12 cellular contexts compared by ENCODE assay signal in the genomic region with DNA sequence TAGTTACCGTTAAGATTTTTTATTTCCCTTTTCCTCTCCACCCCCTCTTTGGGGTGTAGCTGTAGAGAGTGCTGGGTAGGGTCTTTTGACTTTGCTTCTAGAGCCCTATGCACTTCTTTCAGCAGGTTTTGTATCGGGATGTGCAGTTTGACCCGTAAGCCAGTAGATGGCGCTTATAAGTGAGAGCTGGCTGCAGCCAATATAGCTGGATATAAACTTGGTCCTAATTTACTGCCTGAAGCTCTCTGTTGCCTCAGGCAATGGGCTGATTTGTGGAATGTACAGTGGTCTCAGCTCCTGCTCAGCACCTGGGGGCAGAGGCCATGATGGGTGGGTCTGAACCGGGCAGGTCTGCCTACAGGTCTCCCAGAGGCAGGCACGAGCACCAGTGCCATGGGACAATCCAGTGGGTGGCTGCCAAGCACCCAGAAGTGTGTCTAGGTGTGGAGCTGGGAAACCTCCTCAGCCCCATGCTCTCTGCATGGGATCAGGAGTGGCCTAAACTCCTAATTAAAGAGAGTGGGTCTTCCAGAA.
A peak's percentile ranks its signal among the peaks of the same experiment; 100 is the strongest.
DNase-seq lines count a peak whose midpoint lies in the region; TF ChIP-seq lines count a peak whose summit lies in the region.
"Had no signal": no experiment of that assay in that cellular context is flagged by ENCODE, and none has a peak within 500 bp of the region (broad histone marks: within the 10 kb centered on the region; RNA-seq: fewer than 3 reads in every experiment).

No MANE protein-coding gene starts in this region.

- no peak overlapping the region for H3K4me3 ChIP-seq in MM.1S (ENCODE audit: low read length)
- no peak overlapping the region for H3K4me3 ChIP-seq in brain microvascular endothelial cell (ENCODE audit: low read depth, low read length)
- H3K4me3 ChIP-seq in smooth muscle cell, result no peak overlapping the region
- H3K4me3 ChIP-seq: pancreas had no signal

- no peaks in the 10 kb centered on the region for H3K9me2 ChIP-seq in MM.1S (replicated peaks; ENCODE audit: insufficient read depth, low read length)

- TF ChIP-seq CTCF in MM.1S (IDR thresholded peaks at IDR 0.05; ENCODE audit: low read length), result peak; percentile 67
- peak; percentile 44 for TF ChIP-seq CTCF in brain microvascular endothelial cell (IDR thresholded peaks at IDR 0.05; ENCODE audit: low read depth, low read length, missing control alignments)
- peak; percentile 29 for TF ChIP-seq CTCF in smooth muscle cell (IDR thresholded peaks at IDR 0.05; ENCODE audit: borderline replicate concordance, insufficient read depth, poor library complexity, severe bottlenecking)

- H3K36me3 ChIP-seq in MM.1S (replicated peaks; ENCODE audit: insufficient read depth, low read length) (no peaks in the 10 kb centered on the region), brain microvascular endothelial cell (replicated peaks) (no peaks in the 10 kb centered on the region), smooth muscle cell (ENCODE audit: low read depth) (no peaks in the 10 kb centered on the region)
- H3K36me3 ChIP-seq: pancreas had no signal

- peak; percentile 31 for DNase-seq in NCI-H82 (lab: John Stamatoyannopoulos, UW)
- DNase-seq in NCI-H82 treated with DMSO at 0.1 percent for 48 hours (lab: John Stamatoyannopoulos, UW; ENCODE audit: unreplicated experiment), result no peak
- DNase-seq in MM.1S, result peak; percentile 43
- DNase-seq in brain microvascular endothelial cell, result no peak
- no peak for DNase-seq in smooth muscle cell (lab: John Stamatoyannopoulos, UW; ENCODE audit: unreplicated experiment)
- DNase-seq in NCI-H1694 treated with DMSO at 0.1 percent for 48 hours (lab: John Stamatoyannopoulos, UW), result no peak
- no peak for DNase-seq in substantia nigra (lab: John Stamatoyannopoulos, UW)
- DNase-seq in activated CD4-positive, alpha-beta T cell treated with anti-CD3 and anti-CD28 coated beads for 4 hours, result no peak
- DNase-seq: NCI-H1048; stimulated activated CD4-positive, alpha-beta T cell treated with anti-CD3 and anti-CD28 coated beads, Interleukin-1b, Interleukin-23, amount 100 ng/mL, for 48 hours; stimulated activated naive CD8-positive, alpha-beta T cell treated with anti-CD3 and anti-CD28 coated beads, Interleukin-15, amount 100 ng/mL, for 72 hours had no signal

- no peak overlapping the region for H3K4me2 ChIP-seq in MM.1S (ENCODE audit: low read depth, low read length)
- no peak overlapping the region for H3K4me2 ChIP-seq in smooth muscle cell

- H3K79me2 ChIP-seq in MM.1S (ENCODE audit: low read length), result no peaks in the 10 kb centered on the region
- H3K79me2 ChIP-seq in smooth muscle cell (ENCODE audit: low read depth), result no peaks in the 10 kb centered on the region

- no peaks in the 10 kb centered on the region for H3F3A ChIP-seq in MM.1S (ENCODE audit: insufficient read depth, low read length)
- H3F3A ChIP-seq in smooth muscle cell (ENCODE audit: low read depth), result no peaks in the 10 kb centered on the region

- H4K20me1 ChIP-seq in MM.1S (ENCODE audit: insufficient read depth, low read length), result no peaks in the 10 kb centered on the region
- H4K20me1 ChIP-seq in smooth muscle cell (ENCODE audit: low read depth), result no peaks in the 10 kb centered on the region

- H3K4me1 ChIP-seq in MM.1S (ENCODE audit: low read length) (no peaks in the 10 kb centered on the region), smooth muscle cell (ENCODE audit: low read depth) (no peaks in the 10 kb centered on the region)
- H3K4me1 ChIP-seq: pancreas had no signal

- in situ Hi-C loops in brain microvascular endothelial cell (cut with HindIII; ENCODE audit: low pct_ligation_motif_present, low sequenced_read_pairs), result no loop called here

- no peaks in the 10 kb centered on the region for H3K9me3 ChIP-seq in MM.1S (replicated peaks; ENCODE audit: insufficient read depth, low read length)
- no peaks in the 10 kb centered on the region for H3K9me3 ChIP-seq in smooth muscle cell (replicated peaks; ENCODE audit: low read depth)
- H3K9me3 ChIP-seq: pancreas had no signal

- no peaks in the 10 kb centered on the region for H3K27me3 ChIP-seq in MM.1S (replicated peaks; ENCODE audit: insufficient read depth, low read length)
- H3K27me3 ChIP-seq in brain microvascular endothelial cell (replicated peaks), result no peaks in the 10 kb centered on the region
- H3K27me3 ChIP-seq in smooth muscle cell (ENCODE audit: low read depth), result no peaks in the 10 kb centered on the region

- WGBS in smooth muscle cell (ENCODE audit: low lambda C conversion rate), result 38% methylated on average over 6 of the region's 6 CpGs

- no peak overlapping the region for H3K27ac ChIP-seq in MM.1S (ENCODE audit: low read length)
- H3K27ac ChIP-seq in brain microvascular endothelial cell, result no peak overlapping the region
- H3K27ac ChIP-seq in smooth muscle cell (ENCODE audit: low read depth), result no peak overlapping the region
- H3K27ac ChIP-seq in substantia nigra (ENCODE audit: low read depth, low read length, poor library complexity, severe bottlenecking), result no peak overlapping the region
- H3K27ac ChIP-seq: pancreas had no signal

- H2AFZ ChIP-seq in MM.1S (ENCODE audit: low read length), result no peak overlapping the region
- H2AFZ ChIP-seq in smooth muscle cell (ENCODE audit: low read depth), result no peak overlapping the region

- no peak overlapping the region for H3K9ac ChIP-seq in MM.1S (ENCODE audit: low read length)
- H3K9ac ChIP-seq in smooth muscle cell (ENCODE audit: low read depth), result no peak overlapping the region

Comparison
In these comparisons a context has a peak if more than half of its experiments do, and no peak if none do; other contexts are left out.
1. DNase-seq: peak in NCI-H82 (single experiment) and MM.1S (single experiment); none in NCI-H82 treated with DMSO at 0.1 percent for 48 hours (single experiment), brain microvascular endothelial cell (single experiment), smooth muscle cell (single experiment), NCI-H1694 treated with DMSO at 0.1 percent for 48 hours (single experiment), substantia nigra (0 of 49) and activated CD4-positive, alpha-beta T cell treated with anti-CD3 and anti-CD28 coated beads for 4 hours (0 of 2).
2. Peak in every context shown above with its lines, with median percentiles within 50 percentile points of each other: CTCF ChIP-seq.